28 cellular contexts compared by ENCODE assay signal in the genomic region with DNA sequence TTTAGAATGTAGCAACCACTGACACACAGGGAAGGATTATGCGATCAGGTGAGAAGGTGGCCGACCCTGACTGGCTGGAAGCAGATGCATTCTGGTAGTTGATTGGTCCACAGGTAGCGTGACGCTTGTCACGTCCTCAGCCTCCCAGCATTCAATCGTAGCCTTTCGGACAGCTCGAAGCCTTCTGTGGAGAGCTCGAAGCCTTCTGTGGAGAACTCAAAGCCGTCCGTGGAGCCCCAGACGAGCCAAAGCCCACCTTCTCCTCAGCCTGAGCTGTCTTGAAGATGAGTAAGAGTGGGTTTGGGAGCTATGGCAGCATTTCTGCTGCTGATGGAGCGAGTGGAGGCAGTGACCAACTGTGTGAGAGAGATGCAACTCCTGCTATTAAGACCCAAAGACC. TPM values are rescaled to one million over a fixed set of nuclear protein-coding genes. Genes with fewer than 3 reads are reported as not detected.
DNase-seq lines count a peak whose midpoint lies in the region; ATAC-seq, FAIRE-seq and TF ChIP-seq lines count a peak whose summit lies in the region.
"Had no signal": no experiment of that assay in that cellular context is flagged by ENCODE, and none has a peak within 500 bp of the region (broad histone marks: within the 10 kb centered on the region; RNA-seq: fewer than 3 reads in every experiment).

No MANE protein-coding gene starts in this region.

- H4K8ac ChIP-seq in IMR-90 (ENCODE audit: low read depth in 2 of 2, low read length in 2 of 2): no peak overlapping the region

- H3K4me2 ChIP-seq in IMR-90 (ENCODE audit: low read depth, low read length) (no peak overlapping the region), SK-N-SH (no peak overlapping the region)
- H3K4me2 ChIP-seq: BLaER1 had no signal

- H3K14ac ChIP-seq in IMR-90 (replicated peaks; ENCODE audit: low read depth, low read length): no peak overlapping the region

- TF ChIP-seq RAD21 in IMR-90 (IDR thresholded peaks at IDR 0.05; ENCODE audit: low read length) (no peak), SK-N-SH (IDR thresholded peaks at IDR 0.05; ENCODE audit: low read length) (no peak)

- in situ Hi-C loops in IMR-90 (cut with MboI; ENCODE audit: low sequenced_read_pairs): no loop called here

- H4K5ac ChIP-seq in IMR-90 (ENCODE audit: low read depth, low read length): no peak overlapping the region

- H4K91ac ChIP-seq in IMR-90 (ENCODE audit: insufficient read depth, low read depth, low read length): no peak overlapping the region

- WGBS in IMR-90 (ENCODE audit: extremely low coverage in 2 of 2, insufficient read length in 1 of 2), 2 experiments: 100% methylated on average over 2 of the region's 13 CpGs; no CpG with 5 or more reads in 1 of the 2 experiments
- 88 to 97% (median 93%) methylated on average over 12 to 13 of the region's 13 CpGs for WGBS in spleen, 5 donors
- 56% methylated on average over 10 of the region's 13 CpGs for WGBS in SK-N-SH (ENCODE audit: low lambda C conversion rate)

- H3K9me1 ChIP-seq in IMR-90 (ENCODE audit: insufficient read depth, low read length): no peaks in the 10 kb centered on the region; the same call in 1 of the 2 replicates

- TF ChIP-seq CTCF in IMR-90 (conservative IDR thresholded peaks at IDR 0.05; ENCODE audit: low read depth, low read length) (no peak), kidney (IDR thresholded peaks at IDR 0.05; ENCODE audit: borderline replicate concordance, extremely low read depth, insufficient read depth) (no peak), spleen (IDR thresholded peaks at IDR 0.05 in 8 of 11, conservative IDR thresholded peaks at IDR 0.05 in 3 of 11) (no peak), SK-N-SH (IDR thresholded peaks at IDR 0.05) (no peak)

- H3K4me1 ChIP-seq in IMR-90 (ENCODE audit: control insufficient read depth, insufficient read depth, low read length) (no peaks in the 10 kb centered on the region), kidney (ENCODE audit: control insufficient read depth in 1 of 2, insufficient read depth in 1 of 2, low read depth in 1 of 2, low read length in 2 of 2) (no peaks in the 10 kb centered on the region), spleen (no peaks in the 10 kb centered on the region), SK-N-SH (ENCODE audit: control insufficient read depth in 1 of 2, insufficient read depth in 2 of 2, low read depth in 1 of 2, low read length in 1 of 2) (no peaks in the 10 kb centered on the region)
- H3K4me1 ChIP-seq: BE2C, BLaER1 had no signal

- H2AK9ac ChIP-seq in IMR-90 (replicated peaks; ENCODE audit: low read depth, low read length, poor library complexity): no peak overlapping the region

- H2BK15ac ChIP-seq in IMR-90 (ENCODE audit: low read depth, low read length): no peak overlapping the region

- H2BK20ac ChIP-seq in IMR-90 (ENCODE audit: low read depth, low read length): no peak overlapping the region

- H3K79me2 ChIP-seq in SK-N-SH (ENCODE audit: insufficient read depth): no peaks in the 10 kb centered on the region

- H3K27ac ChIP-seq in IMR-90 (ENCODE audit: insufficient read depth, low read length) (no peak overlapping the region), kidney (ENCODE audit: low read depth in 2 of 2, low read length in 2 of 2) (no peak overlapping the region), spleen (no peak overlapping the region), SK-N-SH (ENCODE audit: low read depth in 2 of 2, low read length in 1 of 2) (no peak overlapping the region)
- H3K27ac ChIP-seq: BLaER1 had no signal

- CTCF ChIA-PET in IMR-90 (lab: Yijun Ruan, JAX) (no interaction called here), SK-N-SH (lab: Yijun Ruan, JAX) (no interaction called here)

- TF ChIP-seq POLR2A in IMR-90 (IDR thresholded peaks at IDR 0.05; ENCODE audit: low read depth, low read length) (no peak), spleen (IDR thresholded peaks at IDR 0.05) (no peak)

- no peak overlapping the region for H2BK120ac ChIP-seq in IMR-90 (ENCODE audit: low read depth, low read length)

- H2AFZ ChIP-seq in IMR-90 (replicated peaks; ENCODE audit: low read length, poor library complexity) (peak overlapping the region; percentile 32), SK-N-SH (ENCODE audit: low read depth) (no peak overlapping the region)

- H4K20me1 ChIP-seq in IMR-90 (ENCODE audit: insufficient read depth, low read length) (no peaks in the 10 kb centered on the region), SK-N-SH (ENCODE audit: insufficient read depth) (no peaks in the 10 kb centered on the region)

- intact Hi-C loops in IMR-90 (cut with micrococcal nuclease): no loop called here
- intact Hi-C loops in kidney (cut with DNase I): no loop called here
- intact Hi-C loops in spleen (cut with DNase I; ENCODE audit: low total_unique reads): no loop called here

- H3K18ac ChIP-seq in IMR-90 (ENCODE audit: low read depth, low read length): no peak overlapping the region

- 0 out of 2 replicates have a peak, but pooled peaks cover 3% of the 10 kb centered on the region for H3K9me2 ChIP-seq in SK-N-SH

- no peak overlapping the region for H3K56ac ChIP-seq in IMR-90 (ENCODE audit: extremely low read depth, insufficient read depth, low read length)

- ATAC-seq in IMR-90 (ENCODE audit: low read depth) (no peak), HG03025 (IDR thresholded peaks at IDR 0.05; ENCODE audit: low FRiP score, unreplicated experiment) (no peak), HG03457 (IDR thresholded peaks at IDR 0.05; ENCODE audit: unreplicated experiment) (no peak)
- ATAC-seq: GM12878 had no signal

- no peak for TF ChIP-seq EP300 in SK-N-SH (IDR thresholded peaks at IDR 0.05; ENCODE audit: borderline replicate concordance in 1 of 2, low read depth in 1 of 2, low read length in 1 of 2)

- H3K9me3 ChIP-seq in IMR-90 (ENCODE audit: control insufficient read depth, insufficient read depth, low read length): no peaks in the 10 kb centered on the region
- no peaks in the 10 kb centered on the region for H3K9me3 ChIP-seq in kidney (ENCODE audit: control insufficient read depth in 1 of 2, low read length in 2 of 2)
- no peaks in the 10 kb centered on the region for H3K9me3 ChIP-seq in spleen
- no peaks in the 10 kb centered on the region for H3K9me3 ChIP-seq in SK-N-SH
- H3K9me3 ChIP-seq: BE2C, BLaER1 had no signal

- no peak overlapping the region for H3K4me3 ChIP-seq in IMR-90 (ENCODE audit: insufficient read depth, low read depth, low read length)
- H3K4me3 ChIP-seq in kidney (ENCODE audit: low read length in 2 of 2): no peak overlapping the region
- no peak overlapping the region for H3K4me3 ChIP-seq in spleen
- no peak overlapping the region for H3K4me3 ChIP-seq in SK-N-SH (ENCODE audit: low read depth in 2 of 2, low read length in 1 of 2)
- H3K4me3 ChIP-seq: BLaER1, GM12878 had no signal

- H3K36me3 ChIP-seq in IMR-90 (ENCODE audit: control insufficient read depth, insufficient read depth, low read length): peaks cover 9% of the 10 kb centered on the region
- H3K36me3 ChIP-seq in kidney (ENCODE audit: control insufficient read depth in 1 of 2, insufficient read depth in 2 of 2, low read length in 2 of 2): no peaks in the 10 kb centered on the region
- H3K36me3 ChIP-seq in spleen: peaks cover 0 to 26% (median 3%) of the 10 kb centered on the region in 6 donors
- H3K36me3 ChIP-seq in SK-N-SH (replicated peaks in 1 of 2; ENCODE audit: control insufficient read depth in 1 of 2, insufficient read depth in 2 of 2, low read length in 1 of 2): no peaks in the 10 kb centered on the region
- H3K36me3 ChIP-seq: BE2C had no signal

- H2AK5ac ChIP-seq in IMR-90 (ENCODE audit: low read depth, low read length): no peak overlapping the region

- H3K9ac ChIP-seq in IMR-90 (ENCODE audit: low read depth, low read length): no peak overlapping the region
- H3K9ac ChIP-seq in kidney (ENCODE audit: low read length in 2 of 2): no peak overlapping the region
- H3K9ac ChIP-seq in SK-N-SH: no peak overlapping the region
- H3K9ac ChIP-seq: BLaER1 had no signal

- no peak overlapping the region for H3K23ac ChIP-seq in IMR-90 (ENCODE audit: low read depth, low read length)

- dilution Hi-C loops in IMR-90 (cut with HindIII; ENCODE audit: low sequenced_read_pairs, unreplicated experiment): no loop called here

- DNase-seq in IMR-90: no peak
- peak; percentile 26 for DNase-seq in kidney
- DNase-seq in spleen: peak; percentile 59
- DNase-seq in SK-N-SH: no peak
- no peak for DNase-seq in NCI-H146 treated with DMSO at 0.1 percent for 48 hours (lab: John Stamatoyannopoulos, UW; ENCODE audit: unreplicated experiment)
- DNase-seq: 8988T; ACHN; BE2C; C1 segment of cervical spinal cord; CD4-positive, alpha-beta memory T cell; CD4-positive, CD25-positive, alpha-beta regulatory T cell; CD8-positive, alpha-beta memory T cell; COR-L47; DMS 273 treated with DMSO at 0.1 percent for 48 hours; DMS153; DMS53; DMS79; DND-41; EL; GDM1 had no signal

- POLR2A ChIA-PET in IMR-90 (lab: Charles Lee; ENCODE audit: unreplicated experiment) (no interaction called here), SK-N-SH (lab: Yijun Ruan, JAX) (no interaction called here)

- no peaks in the 10 kb centered on the region for H3K79me1 ChIP-seq in IMR-90 (ENCODE audit: low read depth in 1 of 2, low read length in 2 of 2)

- H3K27me3 ChIP-seq in IMR-90 (ENCODE audit: control insufficient read depth, insufficient read depth, low read length) (no peaks in the 10 kb centered on the region), spleen (replicated peaks in 1 of 7) (no peaks in the 10 kb centered on the region), SK-N-SH (ENCODE audit: insufficient read depth) (no peaks in the 10 kb centered on the region; the same call in 1 of the 2 replicates)
- H3K27me3 ChIP-seq: BE2C had no signal

- no peak for FAIRE-seq in kidney (lab: Jason Lieb, UNC)
- FAIRE-seq: A204.1, GM12878, GM12892, GM19239 had no signal

- H3K4ac ChIP-seq in IMR-90 (ENCODE audit: low read depth, low read length): no peak overlapping the region

- BruUV-seq in IMR-90 (replicated peaks; lab: Mats Ljungman, UMichigan): no TSS peak

- H3F3A ChIP-seq in SK-N-SH (replicated peaks; ENCODE audit: insufficient read depth): no peaks in the 10 kb centered on the region

- H2BK5ac ChIP-seq in IMR-90 (ENCODE audit: low read depth, low read length, poor library complexity, severe bottlenecking): no peak overlapping the region

TF ChIP-seq in IMR-90, 13 proteins besides CTCF, POLR2A, EP300 and RAD21 (continues in another document):
- no peak for TF ChIP-seq CEBPB (IDR thresholded peaks at IDR 0.05; ENCODE audit: low read depth, low read length)

TF ChIP-seq in SK-N-SH, 30 proteins besides CTCF, POLR2A, EP300 and RAD21 (continues in another document):
- no peak for TF ChIP-seq POLR2AphosphoS5 (IDR thresholded peaks at IDR 0.05; ENCODE audit: low read depth, low read length)

RNA-seq across cellular contexts. Expression of gene RPA4, which starts 0.3 kb away (rescaled TPM):
- 1.9 and 2.5 TPM in 2 replicates for total RNA-seq in IMR-90 (2012; rRNA removed)
- 0.33 and 0.36 TPM in 2 replicates for polyA plus RNA-seq in IMR-90 (2012; rRNA removed)
- polyA plus RNA-seq in IMR-90 (2012; cell fraction: cytosol; rRNA removed): 0.04 TPM in 1 of 2 replicates, not detected in the other
- polyA plus RNA-seq in IMR-90 (2012; cell fraction: nucleus; rRNA removed; ENCODE audit: low replicate concordance): 0.67 and 1.4 TPM in 2 replicates
- total RNA-seq in kidney: 0.57 TPM
- not detected for polyA plus RNA-seq in kidney (ENCODE audit: insufficient read depth, low read depth, low replicate concordance)
- total RNA-seq in spleen: 1 to 10 TPM in 6 of 7 donors, under 1 TPM in 1; 0.79 to 5.9 (median 1.5) TPM
- under 1 TPM; 0.06 to 0.22 (median 0.09) TPM for polyA plus RNA-seq in spleen
- polyA plus RNA-seq in SK-N-SH (2012; rRNA removed): 0.10 and 0.28 TPM in 2 replicates
- polyA plus RNA-seq in SK-N-SH (2012; cell fraction: cytosol; rRNA removed): 0.08 TPM in 2 replicates
- polyA plus RNA-seq in SK-N-SH (2012; cell fraction: nucleus; rRNA removed): 0.81 and 0.88 TPM in 2 replicates
- total RNA-seq: G401 had no signal
- polyA plus RNA-seq: CD8-positive, alpha-beta memory T cell had no signal

Comparison
In these comparisons a context has a peak if more than half of its experiments do, and no peak if none do; other contexts are left out.
1. DNase-seq: peak in kidney (single experiment) and spleen (single experiment); none in IMR-90 (single experiment), SK-N-SH (single experiment) and NCI-H146 treated with DMSO at 0.1 percent for 48 hours (single experiment).